In the genomic region with DNA sequence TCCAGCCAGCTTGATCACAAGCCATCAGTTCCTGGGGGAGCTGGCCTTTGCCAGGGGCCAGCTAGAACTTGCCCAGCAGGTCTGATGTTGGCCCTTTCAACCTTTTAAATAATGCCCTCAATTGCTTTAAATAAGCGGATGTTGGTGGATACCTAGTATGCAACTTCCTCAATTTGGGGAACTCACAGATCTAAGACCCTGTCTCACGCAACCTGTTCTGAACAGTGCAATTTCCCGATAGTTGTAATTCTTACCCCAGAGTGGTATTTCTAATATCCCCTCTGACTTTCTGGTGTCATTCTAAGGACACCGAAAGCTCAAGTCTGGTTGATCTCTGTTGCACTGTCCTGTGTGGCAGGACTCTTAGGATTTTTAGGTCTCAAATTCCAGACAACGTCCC, we compare ENCODE assay signal across 24 cellular contexts.
"Had no signal": no experiment of that assay in that cellular context is flagged by ENCODE, and none has a peak within 500 bp of the region (broad histone marks: within the 10 kb centered on the region; RNA-seq: fewer than 3 reads in every experiment).

No MANE protein-coding gene starts in this region.

- H3K27ac ChIP-seq: adrenal gland, PC-9, SK-N-MC, VCaP had no signal

- H3K36me3 ChIP-seq: adrenal gland, MG63 had no signal

- H3K9me3 ChIP-seq: adrenal gland, MG63 had no signal

- H3K27me3 ChIP-seq: adrenal gland, MG63 had no signal

- ATAC-seq: activated T-helper 17 cell treated with anti-CD3 and anti-CD28 coated beads, Interleukin-2, amount 50 U/mL, for 72 hours had no signal

- H3K4me3 ChIP-seq: adrenal gland, MG63, PC-9, SK-N-MC had no signal

- DNase-seq: activated CD4-positive, alpha-beta memory T cell treated with anti-CD3 and anti-CD28 coated beads, Interleukin-2, amount 10 ng/mL, durations not matched to agents 7 days and 5 days; activated CD4-positive, alpha-beta T cell treated with anti-CD3 and anti-CD28 coated beads, Interleukin-2, amount 10 ng/mL, durations not matched to agents 7 days and 5 days; activated CD4-positive, CD25-positive, alpha-beta regulatory T cell; activated gamma-delta T cell; activated naive CD4-positive, alpha-beta T cell treated with anti-CD3 and anti-CD28 coated beads for 36 hours; activated naive CD8-positive, alpha-beta T cell treated with anti-CD3 and anti-CD28 coated beads, Interleukin-2, amount 10 ng/mL, durations not matched to agents 7 days and 5 days; activated T-cell treated with anti-CD3 and anti-CD28 coated beads for 4 hours; activated T-cell treated with anti-CD3 and anti-CD28 coated beads, Interleukin-2, amount 50 U/mL, for 48 hours; adrenal gland; anterior cingulate cortex; cerebellar nuclear complex; MG63; NCI-H1092 treated with DMSO at 0.1 percent for 48 hours; NCI-H1436; NCI-H1694 treated with DMSO at 0.1 percent for 48 hours; NCI-H2029 treated with DMSO at 0.1 percent for 48 hours; NCI-H510A treated with DMSO at 0.1 percent for 48 hours; NCI-H69; PC-9; SHP77 treated with DMSO at 0.1 percent for 48 hours; T-helper 1 cell had no signal
